In the genomic region with DNA sequence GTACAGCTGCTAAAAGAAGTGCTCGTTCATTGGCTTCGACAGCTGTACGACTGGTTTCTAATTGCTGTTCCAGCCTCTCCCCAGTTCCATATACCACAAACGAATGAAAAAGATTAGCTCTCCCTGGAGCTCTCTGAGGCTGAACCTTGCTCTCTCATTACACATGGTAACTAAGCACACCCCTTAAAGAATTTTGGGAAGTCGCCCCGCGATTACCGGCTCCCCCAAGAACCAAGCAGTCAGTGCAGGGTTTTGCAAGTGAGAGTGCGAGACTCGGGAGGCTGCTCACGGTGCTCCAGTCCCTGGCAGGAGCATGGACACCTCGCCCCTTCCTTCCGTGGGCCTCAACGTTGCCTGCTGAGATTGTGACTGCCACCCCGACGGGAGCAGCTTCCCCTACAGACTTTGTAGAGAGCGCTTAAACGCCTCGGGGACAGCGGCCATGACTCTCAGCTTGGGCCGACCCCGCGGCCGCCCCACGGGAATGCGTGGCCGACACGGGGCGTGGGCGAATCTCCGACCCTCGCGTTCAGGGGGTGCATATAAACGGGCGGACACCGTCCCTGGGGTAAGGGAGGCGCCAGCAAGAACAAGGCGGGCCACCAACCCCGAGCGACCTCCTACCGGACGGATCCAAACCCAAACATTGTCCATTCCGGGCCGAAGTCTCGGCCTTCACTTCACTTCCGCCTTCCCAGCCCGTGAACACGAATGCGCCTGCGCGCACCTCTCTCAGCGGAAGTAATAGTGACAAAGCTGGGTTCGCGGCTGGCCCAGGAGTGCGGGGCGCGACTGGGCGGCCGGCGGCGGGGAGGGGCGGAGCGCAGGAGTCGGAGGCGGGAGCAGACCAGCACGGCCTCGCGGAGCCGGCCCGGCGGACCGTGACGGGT, we compare ENCODE assay signal across 8 cellular contexts. TPM values are rescaled to one million over a fixed set of nuclear protein-coding genes. Genes with fewer than 3 reads are reported as not detected.
A peak's percentile ranks its signal among the peaks of the same experiment; 100 is the strongest.
DNase-seq lines count a peak whose midpoint lies in the region; ATAC-seq and TF ChIP-seq lines count a peak whose summit lies in the region.

A gene with protein sequence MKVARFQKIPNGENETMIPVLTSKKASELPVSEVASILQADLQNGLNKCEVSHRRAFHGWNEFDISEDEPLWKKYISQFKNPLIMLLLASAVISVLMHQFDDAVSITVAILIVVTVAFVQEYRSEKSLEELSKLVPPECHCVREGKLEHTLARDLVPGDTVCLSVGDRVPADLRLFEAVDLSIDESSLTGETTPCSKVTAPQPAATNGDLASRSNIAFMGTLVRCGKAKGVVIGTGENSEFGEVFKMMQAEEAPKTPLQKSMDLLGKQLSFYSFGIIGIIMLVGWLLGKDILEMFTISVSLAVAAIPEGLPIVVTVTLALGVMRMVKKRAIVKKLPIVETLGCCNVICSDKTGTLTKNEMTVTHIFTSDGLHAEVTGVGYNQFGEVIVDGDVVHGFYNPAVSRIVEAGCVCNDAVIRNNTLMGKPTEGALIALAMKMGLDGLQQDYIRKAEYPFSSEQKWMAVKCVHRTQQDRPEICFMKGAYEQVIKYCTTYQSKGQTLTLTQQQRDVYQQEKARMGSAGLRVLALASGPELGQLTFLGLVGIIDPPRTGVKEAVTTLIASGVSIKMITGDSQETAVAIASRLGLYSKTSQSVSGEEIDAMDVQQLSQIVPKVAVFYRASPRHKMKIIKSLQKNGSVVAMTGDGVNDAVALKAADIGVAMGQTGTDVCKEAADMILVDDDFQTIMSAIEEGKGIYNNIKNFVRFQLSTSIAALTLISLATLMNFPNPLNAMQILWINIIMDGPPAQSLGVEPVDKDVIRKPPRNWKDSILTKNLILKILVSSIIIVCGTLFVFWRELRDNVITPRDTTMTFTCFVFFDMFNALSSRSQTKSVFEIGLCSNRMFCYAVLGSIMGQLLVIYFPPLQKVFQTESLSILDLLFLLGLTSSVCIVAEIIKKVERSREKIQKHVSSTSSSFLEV (plus strand): TSS at position 845 of the 890 bp plus-strand sequence. CDS start 686 bp downstream, outside the sequence.

- peak; percentile 91 for DNase-seq in DMS153 (lab: John Stamatoyannopoulos, UW)
- DNase-seq in OCI-M2 (lab: John Stamatoyannopoulos, UW; ENCODE audit: unreplicated experiment): peak; percentile 77
- DNase-seq in activated T-cell treated with anti-CD3 and anti-CD28 coated beads for 48 hours (ENCODE audit: low read depth): peak; percentile 88
- DNase-seq in epithelial cell of proximal tubule (ENCODE audit: low read depth): peak; percentile 41
- peak; percentile 96 for DNase-seq in mucosa of gallbladder (ENCODE audit: low spot score)
- peak; percentile 79 to 80 for DNase-seq in stimulated activated CD8-positive, alpha-beta memory T cell treated with anti-CD3 and anti-CD28 coated beads, Interleukin-4, amount 100 ng/mL, for 4 hours (ENCODE audit: low read depth in 2 of 2, low spot score in 1 of 2)

- no peak for TF ChIP-seq RAD21 in Ishikawa (IDR thresholded peaks at IDR 0.05; ENCODE audit: low read depth)

- 0 out of 2 replicates have a peak, but pooled peaks have one; percentile 6 for TF ChIP-seq EP300 in Ishikawa (IDR thresholded peaks at IDR 0.05; ENCODE audit: borderline replicate concordance)

- H3K4me3 ChIP-seq in epithelial cell of proximal tubule (ENCODE audit: low read depth, low read length): peak within 1 kb of the TSS; percentile 94

- peak; percentile 85 for ATAC-seq in GM21576 (IDR thresholded peaks at IDR 0.05; ENCODE audit: unreplicated experiment)

- TF ChIP-seq CTCF in epithelial cell of proximal tubule (conservative IDR thresholded peaks at IDR 0.05; ENCODE audit: low read depth, low read length): no peak

TF ChIP-seq in Ishikawa, 13 proteins besides CTCF, POLR2A, EP300 and RAD21:
- TF ChIP-seq FOXM1 (IDR thresholded peaks at IDR 0.05; ENCODE audit: borderline replicate concordance, low read depth) (no peak), MAX (IDR thresholded peaks at IDR 0.05) (peak; percentile 67), EGR1 (IDR thresholded peaks at IDR 0.05) (0 out of 2 replicates have a peak, but pooled peaks have one; percentile 12), YY1 (IDR thresholded peaks at IDR 0.05; ENCODE audit: low read depth) (peak; percentile 80), TAF1 (IDR thresholded peaks at IDR 0.05; ENCODE audit: low read depth) (peak; percentile 81)

RNA-seq across cellular contexts. Expression of the gene that starts here (rescaled TPM):
- total RNA-seq in epithelial cell of proximal tubule (72.6 and 104 TPM in 2 replicates), mucosa of gallbladder (78.9 TPM)

Comparison
In these comparisons a context has a peak if more than half of its experiments do, and no peak if none do; other contexts are left out.
1. Peak in every context shown above with its lines: DNase-seq, ATAC-seq and H3K4me3 ChIP-seq.
2. DNase-seq: peak in every context shown above with its lines; median percentile 96 in mucosa of gallbladder; 91 in DMS153; 88 in activated T-cell treated with anti-CD3 and anti-CD28 coated beads for 48 hours; 80 in stimulated activated CD8-positive, alpha-beta memory T cell treated with anti-CD3 and anti-CD28 coated beads, Interleukin-4, amount 100 ng/mL, for 4 hours; 77 in OCI-M2; 41 in epithelial cell of proximal tubule.